In the genomic region with DNA sequence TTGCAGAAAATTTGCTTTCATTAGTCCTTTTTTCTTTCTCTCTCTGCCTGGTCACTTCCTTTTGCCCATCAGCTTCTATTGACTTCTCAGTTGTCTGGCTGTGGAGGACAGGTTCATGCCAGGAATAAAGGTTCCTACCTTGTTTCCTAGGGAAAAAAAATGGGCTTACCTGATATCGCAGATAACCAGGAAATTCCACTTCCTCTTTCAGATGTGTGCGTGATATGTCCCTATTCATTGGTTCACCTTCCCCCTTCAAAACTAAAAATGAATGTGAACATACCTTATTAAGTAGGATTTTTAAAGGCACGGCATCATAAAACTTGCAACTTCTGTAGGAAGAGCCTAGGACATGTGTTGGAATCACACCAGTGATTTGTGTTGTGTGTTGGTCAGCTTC, we compare ENCODE assay signal across 29 cellular contexts.
"Had no signal": no experiment of that assay in that cellular context is flagged by ENCODE, and none has a peak within 500 bp of the region (broad histone marks: within the 10 kb centered on the region; RNA-seq: fewer than 3 reads in every experiment).

No MANE protein-coding gene starts in this region.

- H3K4me3 Mint-ChIP-seq: natural killer cell; nephron; neural progenitor cell; stimulated activated memory B cell treated with anti-CD40 and anti-IgM and Interleukin-4, amounts not matched to agents 10 μg/mL and 1 μg/mL and 100 μg/mL, for 72 hours; stimulated activated naive CD8-positive, alpha-beta T cell treated with anti-CD3 and anti-CD28 coated beads, Interleukin-15, amount 100 ng/mL, for 72 hours; type B pancreatic cell had no signal

- H3K9me3 ChIP-seq: ovary, right lobe of liver, sigmoid colon, suprapubic skin, testis, tibial artery, transverse colon, upper lobe of right lung, vagina had no signal

- H3K27me3 Mint-ChIP-seq: progenitor cell of endocrine pancreas; stimulated activated memory B cell treated with anti-CD40 and anti-IgM and Interleukin-4, amounts not matched to agents 10 μg/mL and 1 μg/mL and 100 μg/mL, for 72 hours; stimulated activated naive CD8-positive, alpha-beta T cell treated with anti-CD3 and anti-CD28 coated beads, Interleukin-15, amount 100 ng/mL, for 72 hours; type B pancreatic cell had no signal

- H3K9ac ChIP-seq: neural progenitor cell, parathyroid adenoma had no signal

- H3K36me3 ChIP-seq: neural progenitor cell, ovary had no signal

- ATAC-seq: natural killer cell; psoas muscle; right cardiac atrium; right lobe of liver; stimulated activated memory B cell treated with anti-CD40 and anti-IgM and Interleukin-4, amounts not matched to agents 10 μg/mL and 1 μg/mL and 100 μg/mL, for 72 hours; stimulated activated naive CD8-positive, alpha-beta T cell treated with anti-CD3 and anti-CD28 coated beads, Interleukin-15, amount 100 ng/mL, for 72 hours; stimulated activated naive CD8-positive, alpha-beta T cell treated with anti-CD3 and anti-CD28 coated beads, Interleukin-15, Interleukin-2, amounts not matched to agents 100 U/mL and 50 U/mL, for 24 hours; upper lobe of right lung had no signal

- H3K4me1 ChIP-seq: neural progenitor cell, parathyroid adenoma, psoas muscle, right lobe of liver, sigmoid colon, suprapubic skin, testis, tibial artery, transverse colon, upper lobe of right lung, vagina had no signal

- H3K27me3 ChIP-seq: neural progenitor cell, ovary, right lobe of liver, sigmoid colon, suprapubic skin, testis, tibial artery, transverse colon, upper lobe of right lung, vagina had no signal

- H3K4me3 ChIP-seq: neural progenitor cell, ovary, psoas muscle, right lobe of liver, sigmoid colon, suprapubic skin, testis, tibial artery, transverse colon, upper lobe of right lung, vagina had no signal

- H3K36me3 Mint-ChIP-seq: natural killer cell had no signal

- H3K79me2 ChIP-seq: parathyroid adenoma had no signal

- H3K27ac Mint-ChIP-seq: natural killer cell; nephron; neural progenitor cell; progenitor cell of endocrine pancreas; stimulated activated memory B cell treated with anti-CD40 and anti-IgM and Interleukin-4, amounts not matched to agents 10 μg/mL and 1 μg/mL and 100 μg/mL, for 72 hours; type B pancreatic cell had no signal

- H3K4me1 Mint-ChIP-seq: neural progenitor cell had no signal

- FAIRE-seq: small intestine had no signal

- H2AFZ ChIP-seq: neural progenitor cell, parathyroid adenoma had no signal

- H3K4me2 ChIP-seq: neural progenitor cell had no signal

- H3K27ac ChIP-seq: neural progenitor cell, ovary, parathyroid adenoma, psoas muscle, right lobe of liver, sigmoid colon, suprapubic skin, testis, tibial artery, transverse colon, upper lobe of right lung, vagina had no signal

- DNase-seq: natural killer cell; occipital lobe; ovary; posterior cingulate gyrus; psoas muscle; right cardiac atrium; right lobe of liver; sigmoid colon; small intestine; stimulated activated CD4-positive, alpha-beta T cell treated with anti-CD3 and anti-CD28 coated beads, Interleukin-15, amount 100 ng/mL, for 24 hours; stimulated activated CD4-positive, alpha-beta T cell treated with anti-CD3 and anti-CD28 coated beads, Interleukin-2, amount 100 ng/mL, for 24 hours; stimulated activated CD4-positive, alpha-beta T cell treated with anti-CD3 and anti-CD28 coated beads, Interleukin-2, amount 100 ng/mL, for 48 hours; stimulated activated CD4-positive, alpha-beta T cell treated with anti-CD3 and anti-CD28 coated beads, Interleukin-4, amount 100 ng/mL, for 24 hours; stimulated activated naive CD4-positive, alpha-beta T cell; stimulated activated naive CD8-positive, alpha-beta T cell treated with anti-CD3 and anti-CD28 coated beads, Interleukin-15, amount 100 ng/mL, for 72 hours; stimulated activated naive CD8-positive, alpha-beta T cell treated with anti-CD3 and anti-CD28 coated beads, Interleukin-15, Interleukin-2, amounts not matched to agents 100 U/mL and 50 U/mL, for 24 hours; substantia nigra; testis; tibial artery; transverse colon; upper lobe of right lung had no signal

- H3K9me3 Mint-ChIP-seq: natural killer cell, neural progenitor cell had no signal
